ENCODE assay signal across 14 cellular contexts in genomic region chr7:26179826-26180497, GRCh38. TPM values are rescaled to one million over a fixed set of nuclear protein-coding genes. Genes with fewer than 3 reads are reported as not detected.
A peak's percentile ranks its signal among the peaks of the same experiment; 100 is the strongest.
DNase-seq lines count a peak whose midpoint lies in the region; ATAC-seq, FAIRE-seq and TF ChIP-seq lines count a peak whose summit lies in the region.
"Had no signal": no experiment of that assay in that cellular context is flagged by ENCODE, and none has a peak within 500 bp of the region (broad histone marks: within the 10 kb centered on the region; RNA-seq: fewer than 3 reads in every experiment).

No MANE protein-coding gene starts in this region.

- H3K4me1 Mint-ChIP-seq in activated T-cell treated with anti-CD3 and anti-CD28 coated beads, Interleukin-2, amount 50 U/mL, for 24 hours (ENCODE audit: low read depth), result peaks cover 59% of the 10 kb centered on the region
- peaks cover 8% of the 10 kb centered on the region for H3K4me1 Mint-ChIP-seq in chondrocyte (ENCODE audit: low read depth)

- no peaks in the 10 kb centered on the region for H3K27me3 Mint-ChIP-seq in activated T-cell treated with anti-CD3 and anti-CD28 coated beads, Interleukin-2, amount 50 U/mL, for 24 hours
- H3K27me3 Mint-ChIP-seq in chondrocyte (ENCODE audit: low read depth), result no peaks in the 10 kb centered on the region

- no peak overlapping the region for H3K27ac ChIP-seq in IMR-90 (ENCODE audit: insufficient read depth, low read length)
- peak overlapping the region in 2 of 4 donors; percentile 45 to 65 for H3K27ac ChIP-seq in pancreas
- H3K27ac ChIP-seq in PC-3 (ENCODE audit: low read length), result no peak overlapping the region
- H3K27ac ChIP-seq: tibial nerve had no signal

- H4K91ac ChIP-seq in IMR-90 (ENCODE audit: insufficient read depth, low read depth, low read length), result no peak overlapping the region

- no peak for TF ChIP-seq RAD21 in IMR-90 (IDR thresholded peaks at IDR 0.05; ENCODE audit: low read length)

- H3K9me3 Mint-ChIP-seq in activated T-cell treated with anti-CD3 and anti-CD28 coated beads, Interleukin-2, amount 50 U/mL, for 24 hours, result no peaks in the 10 kb centered on the region
- H3K9me3 Mint-ChIP-seq in chondrocyte (ENCODE audit: low read depth), result no peaks in the 10 kb centered on the region

- H3K4ac ChIP-seq in IMR-90 (ENCODE audit: low read depth, low read length), result no peak overlapping the region

- TF ChIP-seq POLR2A in IMR-90 (IDR thresholded peaks at IDR 0.05; ENCODE audit: low read depth, low read length), result peak; percentile 41; the same call in 1 of the 2 replicates

- peaks cover 71% of the 10 kb centered on the region for H3K36me3 Mint-ChIP-seq in activated T-cell treated with anti-CD3 and anti-CD28 coated beads, Interleukin-2, amount 50 U/mL, for 24 hours (ENCODE audit: low read depth)
- H3K36me3 Mint-ChIP-seq in chondrocyte (ENCODE audit: low read depth), result peaks cover 3% of the 10 kb centered on the region

- FAIRE-seq in pancreas (lab: Jason Lieb, UNC), result no peak

- intact Hi-C loops in IMR-90 (cut with micrococcal nuclease) (loop anchor here (5.0 kb wide), 1 partner anchor 88 kb away; no protein-coding TSS in a partner anchor), pancreas (cut with DNase I) (no loop called here), PC-3 (cut with micrococcal nuclease) (loop anchor here (2.0 kb wide), 1 partner anchor 23 kb away; no protein-coding TSS in a partner anchor)

- H3K4me3 Mint-ChIP-seq in activated T-cell treated with anti-CD3 and anti-CD28 coated beads, Interleukin-2, amount 50 U/mL, for 24 hours, result no peak overlapping the region
- H3K4me3 Mint-ChIP-seq in chondrocyte (ENCODE audit: unreplicated experiment), result no peak overlapping the region

- no peak overlapping the region for H3K23ac ChIP-seq in IMR-90 (ENCODE audit: low read depth, low read length)

- H2BK5ac ChIP-seq in IMR-90 (ENCODE audit: low read depth, low read length, poor library complexity, severe bottlenecking), result no peak overlapping the region

- no peak overlapping the region for H2BK120ac ChIP-seq in IMR-90 (ENCODE audit: low read depth, low read length)

- H3K14ac ChIP-seq in IMR-90 (replicated peaks; ENCODE audit: low read depth, low read length), result no peak overlapping the region

- in situ Hi-C loops in IMR-90 (cut with MboI; ENCODE audit: low sequenced_read_pairs), result no loop called here

- BruUV-seq in IMR-90 (replicated peaks; lab: Mats Ljungman, UMichigan), result no TSS peak
- BruUV-seq in PC-3 (replicated peaks; lab: Mats Ljungman, UMichigan), result no TSS peak

- no CpG with 5 or more reads among the region's 8 CpGs for WGBS in IMR-90 (ENCODE audit: extremely low coverage in 2 of 2, insufficient read length in 1 of 2), 2 experiments
- WGBS in pancreas, 2 donors, result 25 to 27% methylated on average over 8 of the region's 8 CpGs

- no peaks in the 10 kb centered on the region for H3K9me3 ChIP-seq in IMR-90 (ENCODE audit: control insufficient read depth, insufficient read depth, low read length)
- no peaks in the 10 kb centered on the region for H3K9me3 ChIP-seq in pancreas
- no peaks in the 10 kb centered on the region for H3K9me3 ChIP-seq in PC-3 (ENCODE audit: low read length)
- H3K9me3 ChIP-seq: tibial nerve had no signal

- H2AK9ac ChIP-seq in IMR-90 (replicated peaks; ENCODE audit: low read depth, low read length, poor library complexity), result no peak overlapping the region

- H3K9ac ChIP-seq in IMR-90 (ENCODE audit: low read depth, low read length) (no peak overlapping the region), PC-3 (ENCODE audit: low read length) (no peak overlapping the region)

- ATAC-seq in IMR-90 (ENCODE audit: low read depth) (0 out of 2 replicates have a peak, but pooled peaks have one; percentile 5), pancreas (peak; percentile 2 to 6 (median 4)), PC-3 (no peak), HG02642 (IDR thresholded peaks at IDR 0.05; ENCODE audit: poor library complexity, unreplicated experiment) (no peak)

- H4K5ac ChIP-seq in IMR-90 (ENCODE audit: low read depth, low read length), result no peak overlapping the region

- H3K4me1 ChIP-seq in IMR-90 (ENCODE audit: control insufficient read depth, insufficient read depth, low read length), result no peaks in the 10 kb centered on the region
- H3K4me1 ChIP-seq in pancreas, result peaks cover 4 to 13% (median 9%) of the 10 kb centered on the region in 3 donors
- no peaks in the 10 kb centered on the region for H3K4me1 ChIP-seq in PC-3 (ENCODE audit: insufficient read depth, low read length)

- no peak overlapping the region for H2BK20ac ChIP-seq in IMR-90 (ENCODE audit: low read depth, low read length)

- H4K20me1 ChIP-seq in IMR-90 (ENCODE audit: insufficient read depth, low read length) (peaks cover 15% of the 10 kb centered on the region), PC-3 (ENCODE audit: low read length) (no peaks in the 10 kb centered on the region)

- no peaks in the 10 kb centered on the region; the same call in 1 of the 2 replicates for H3K9me1 ChIP-seq in IMR-90 (ENCODE audit: insufficient read depth, low read length)

- H3K56ac ChIP-seq in IMR-90 (ENCODE audit: extremely low read depth, insufficient read depth, low read length), result no peak overlapping the region

- H3K4me2 ChIP-seq in IMR-90 (ENCODE audit: low read depth, low read length) (no peak overlapping the region), PC-3 (ENCODE audit: low read length) (no peak overlapping the region)

- H3K4me3 ChIP-seq in IMR-90 (ENCODE audit: insufficient read depth, low read depth, low read length) (no peak overlapping the region), pancreas (no peak overlapping the region), PC-3 (ENCODE audit: low read length) (no peak overlapping the region)
- H3K4me3 ChIP-seq: tibial nerve had no signal

- H3K27ac Mint-ChIP-seq in activated T-cell treated with anti-CD3 and anti-CD28 coated beads, Interleukin-2, amount 50 U/mL, for 24 hours, result peak overlapping the region; percentile 24
- peak overlapping the region; percentile 45 for H3K27ac Mint-ChIP-seq in chondrocyte (ENCODE audit: unreplicated experiment)

- H3K79me2 ChIP-seq in PC-3 (ENCODE audit: low read length), result no peaks in the 10 kb centered on the region

- no peak overlapping the region for H2BK15ac ChIP-seq in IMR-90 (ENCODE audit: low read depth, low read length)

- dilution Hi-C loops in IMR-90 (cut with HindIII; ENCODE audit: low sequenced_read_pairs, unreplicated experiment), result no loop called here

- no peaks in the 10 kb centered on the region for H3F3A ChIP-seq in PC-3 (ENCODE audit: low read length, unreplicated experiment)

- H3K36me3 ChIP-seq in IMR-90 (ENCODE audit: control insufficient read depth, insufficient read depth, low read length), result no peaks in the 10 kb centered on the region
- H3K36me3 ChIP-seq in pancreas, result peaks cover 0 to under 1% (median 0%) of the 10 kb centered on the region in 3 donors
- H3K36me3 ChIP-seq in PC-3 (ENCODE audit: low read depth, low read length), result no peaks in the 10 kb centered on the region

- no peak overlapping the region for H2AFZ ChIP-seq in IMR-90 (replicated peaks; ENCODE audit: low read length, poor library complexity)
- H2AFZ ChIP-seq in PC-3 (ENCODE audit: low read length), result no peak overlapping the region

- no peak overlapping the region for H4K8ac ChIP-seq in IMR-90 (ENCODE audit: low read depth in 2 of 2, low read length in 2 of 2)

- no peak overlapping the region for H3K18ac ChIP-seq in IMR-90 (ENCODE audit: low read depth, low read length)

- TF ChIP-seq CTCF in IMR-90 (conservative IDR thresholded peaks at IDR 0.05; ENCODE audit: low read depth, low read length) (no peak), chondrocyte (IDR thresholded peaks at IDR 0.05) (no peak), pancreas (IDR thresholded peaks at IDR 0.05) (no peak), PC-3 (conservative IDR thresholded peaks at IDR 0.05; ENCODE audit: low read depth, low read length) (no peak)

- CTCF ChIA-PET in IMR-90 (lab: Yijun Ruan, JAX), result interaction anchor here (0.6 kb wide), 1 partner anchor 1226 kb away, joined by 3 read pairs; no protein-coding TSS in a partner anchor
- CTCF ChIA-PET in PC-3 (lab: Charles Lee), result interaction anchor here (0.5 to 1.1 kb wide), 3 partner anchors 89 to 219 kb away, joined by 3 to 4 read pairs (median 3); no protein-coding TSS in a partner anchor

- POLR2A ChIA-PET in IMR-90 (lab: Charles Lee; ENCODE audit: unreplicated experiment) (interaction anchor here (1.1 kb wide), 1 partner anchor 9 kb away, joined by 4 read pairs; no protein-coding TSS in a partner anchor), PC-3 (lab: Charles Lee; ENCODE audit: unreplicated experiment) (interaction anchor here (0.6 kb wide), 1 partner anchor 23 kb away, joined by 3 read pairs; no protein-coding TSS in a partner anchor)

- H2AK5ac ChIP-seq in IMR-90 (ENCODE audit: low read depth, low read length), result no peak overlapping the region

- no peak for DNase-seq in activated T-cell treated with anti-CD3 and anti-CD28 coated beads, Interleukin-2, amount 50 U/mL, for 24 hours
- no peak for DNase-seq in activated T-cell treated with anti-CD3 and anti-CD28 coated beads for 4 hours
- no peak for DNase-seq in IMR-90
- DNase-seq in chondrocyte (ENCODE audit: low spot score), result no peak
- peak in 1 of 6 donors; percentile 38 for DNase-seq in pancreas
- no peak for DNase-seq in PC-3
- no peak for DNase-seq in SW480 (ENCODE audit: low spot score)
- DNase-seq: activated CD4-positive, alpha-beta T cell treated with anti-CD3 and anti-CD28 coated beads, Interleukin-2, amount 50 U/mL, for 4 hours; cortex of kidney; DMS79; mammary epithelial cell; NCI-H446 treated with DMSO at 0.1 percent for 48 hours had no signal

- no peaks in the 10 kb centered on the region for H3K79me1 ChIP-seq in IMR-90 (ENCODE audit: low read depth in 1 of 2, low read length in 2 of 2)

- no peaks in the 10 kb centered on the region for H3K9me2 ChIP-seq in PC-3 (replicated peaks; ENCODE audit: low read length)

- H3K27me3 ChIP-seq in IMR-90 (ENCODE audit: control insufficient read depth, insufficient read depth, low read length) (no peaks in the 10 kb centered on the region), pancreas (no peaks in the 10 kb centered on the region), PC-3 (ENCODE audit: low read length) (no peaks in the 10 kb centered on the region)
- H3K27me3 ChIP-seq: tibial nerve had no signal

RNA-seq across cellular contexts. Expression of gene HNRNPA2B1, which starts 20.6 kb away (rescaled TPM):
- total RNA-seq in IMR-90 (2012; rRNA removed) (49.3 and 118 TPM in 2 replicates), chondrocyte (311 to 604 TPM (median 313 TPM) in 3 replicates), pancreas (100 to 1,000 TPM in 5 of 6 donors, 10 to 100 TPM in 1; 84.7 to 235 (median 143) TPM), PC-3 (2014; rRNA removed) (304 and 457 TPM in 2 replicates)
- polyA plus RNA-seq in IMR-90 (2012; rRNA removed) (417 and 515 TPM in 2 replicates), pancreas (100 to 1,000 TPM; 395 to 464 TPM)
- 51.3 and 57.4 TPM in 2 replicates for polyA plus RNA-seq in IMR-90 (2012; cell fraction: cytosol; rRNA removed)
- 46.0 and 266 TPM in 2 replicates for polyA plus RNA-seq in IMR-90 (2012; cell fraction: nucleus; rRNA removed; ENCODE audit: low replicate concordance)

RNA-seq across cellular contexts. Expression of gene CBX3, which starts 21.6 kb away (rescaled TPM):
- 38.2 and 85.0 TPM in 2 replicates for total RNA-seq in IMR-90 (2012; rRNA removed)
- polyA plus RNA-seq in IMR-90 (2012; rRNA removed), result 65.6 and 76.5 TPM in 2 replicates
- polyA plus RNA-seq in IMR-90 (2012; cell fraction: cytosol; rRNA removed), result 7.2 and 7.8 TPM in 2 replicates
- 41.4 and 59.8 TPM in 2 replicates for polyA plus RNA-seq in IMR-90 (2012; cell fraction: nucleus; rRNA removed; ENCODE audit: low replicate concordance)
- total RNA-seq in chondrocyte, result 98.7 to 132 TPM (median 102 TPM) in 3 replicates
- total RNA-seq in pancreas, result 10 to 100 TPM; 22.0 to 55.5 (median 32.9) TPM
- 10 to 100 TPM; 32.9 to 60.7 TPM for polyA plus RNA-seq in pancreas
- total RNA-seq in PC-3 (2014; rRNA removed), result 126 and 132 TPM in 2 replicates

RNA-seq across cellular contexts. Expression of gene NFE2L3, which starts 28.0 kb away (rescaled TPM):
- 37.8 and 43.2 TPM in 2 replicates for total RNA-seq in IMR-90 (2012; rRNA removed)
- 22.8 and 28.0 TPM in 2 replicates for polyA plus RNA-seq in IMR-90 (2012; rRNA removed)
- polyA plus RNA-seq in IMR-90 (2012; cell fraction: cytosol; rRNA removed), result 9.0 and 13.0 TPM in 2 replicates
- 5.1 and 19.4 TPM in 2 replicates for polyA plus RNA-seq in IMR-90 (2012; cell fraction: nucleus; rRNA removed; ENCODE audit: low replicate concordance)
- 0.17 to 0.79 TPM (median 0.52 TPM) in 3 replicates for total RNA-seq in chondrocyte
- total RNA-seq in pancreas, result 10 to 100 TPM in 1 of 6 donors, 1 to 10 TPM in 5; 1.2 to 10.3 (median 2.6) TPM
- 1 to 10 TPM; 1.7 to 2.1 TPM for polyA plus RNA-seq in pancreas
- 40.0 and 45.2 TPM in 2 replicates for total RNA-seq in PC-3 (2014; rRNA removed)

Comparison
In these comparisons a context has a peak if more than half of its experiments do, and no peak if none do; other contexts are left out.
1. ATAC-seq: peak in IMR-90 (single experiment) and pancreas (4 of 4); none in PC-3 (single experiment) and HG02642 (single experiment).
2. intact Hi-C loops: an anchor here in IMR-90 (5.0 kb wide) and PC-3 (2.0 kb wide); none called in pancreas.